Comparison of ENCODE assay signal across 8 cellular contexts in genomic region chr15:50003786-50004334, GRCh38.
A peak's percentile ranks its signal among the peaks of the same experiment; 100 is the strongest.
DNase-seq lines count a peak whose midpoint lies in the region; ATAC-seq and TF ChIP-seq lines count a peak whose summit lies in the region.

No MANE protein-coding gene starts in this region.

- peaks cover 6% of the 10 kb centered on the region for H3K9me3 ChIP-seq in endodermal cell (ENCODE audit: control insufficient read depth, low read length)

- peak; percentile 100 for ATAC-seq in GM19372 (IDR thresholded peaks at IDR 0.05; ENCODE audit: low read depth, unreplicated experiment)
- ATAC-seq in HG03457 (IDR thresholded peaks at IDR 0.05; ENCODE audit: unreplicated experiment) = peak; percentile 98

- H3K4me1 Mint-ChIP-seq in activated CD4-positive, alpha-beta memory T cell treated with anti-CD3 and anti-CD28 coated beads, Interleukin-2, amount 10 ng/mL, durations not matched to agents 7 days and 5 days = peaks cover 17% of the 10 kb centered on the region
- peaks cover 11% of the 10 kb centered on the region for H3K4me1 Mint-ChIP-seq in endodermal cell

- H3K36me3 ChIP-seq in endodermal cell (ENCODE audit: control insufficient read depth, insufficient read depth, low read length) = no peaks in the 10 kb centered on the region

- peak overlapping the region; percentile 67 for H3K27ac Mint-ChIP-seq in activated CD4-positive, alpha-beta memory T cell treated with anti-CD3 and anti-CD28 coated beads, Interleukin-2, amount 10 ng/mL, durations not matched to agents 7 days and 5 days
- peak overlapping the region; percentile 38 for H3K27ac Mint-ChIP-seq in endodermal cell

- no peaks in the 10 kb centered on the region for H3K9me3 Mint-ChIP-seq in activated CD4-positive, alpha-beta memory T cell treated with anti-CD3 and anti-CD28 coated beads, Interleukin-2, amount 10 ng/mL, durations not matched to agents 7 days and 5 days
- peaks cover 4% of the 10 kb centered on the region for H3K9me3 Mint-ChIP-seq in endodermal cell

- H3K4me3 Mint-ChIP-seq in activated CD4-positive, alpha-beta memory T cell treated with anti-CD3 and anti-CD28 coated beads, Interleukin-2, amount 10 ng/mL, durations not matched to agents 7 days and 5 days = no peak overlapping the region
- no peak overlapping the region for H3K4me3 Mint-ChIP-seq in endodermal cell

- POLR2A ChIA-PET in activated CD4-positive, alpha-beta memory T cell treated with anti-CD3 and anti-CD28 coated beads, Interleukin-2, amount 10 ng/mL, durations not matched to agents 7 days and 5 days (lab: Charles Lee) = interaction anchor here (1.1 to 1.6 kb wide), 3 partner anchors 103 to 848 kb away, joined by 3 to 5 read pairs (median 3); no protein-coding TSS in a partner anchor

- TF ChIP-seq CTCF in C4-2B (conservative IDR thresholded peaks at IDR 0.05) (peak; percentile 93), endodermal cell (conservative IDR thresholded peaks at IDR 0.05) (peak; percentile 95)

- WGBS in endodermal cell (ENCODE audit: insufficient coverage in 1 of 2, insufficient read length in 1 of 2), 2 experiments = 0 to 12% methylated on average over 3 to 13 of the region's 13 CpGs

- CTCF ChIA-PET in activated CD4-positive, alpha-beta memory T cell treated with anti-CD3 and anti-CD28 coated beads, Interleukin-2, amount 10 ng/mL, durations not matched to agents 7 days and 5 days (lab: Charles Lee) = interaction anchor here (0.6 to 3.1 kb wide), 28 partner anchors 12 to 1350 kb away, joined by 3 to 20 read pairs (median 4); no protein-coding TSS in a partner anchor

- no peaks in the 10 kb centered on the region for H3K27me3 Mint-ChIP-seq in activated CD4-positive, alpha-beta memory T cell treated with anti-CD3 and anti-CD28 coated beads, Interleukin-2, amount 10 ng/mL, durations not matched to agents 7 days and 5 days
- peaks cover 4% of the 10 kb centered on the region for H3K27me3 Mint-ChIP-seq in endodermal cell (ENCODE audit: insufficient read depth)

- peaks cover 21% of the 10 kb centered on the region for H3K36me3 Mint-ChIP-seq in activated CD4-positive, alpha-beta memory T cell treated with anti-CD3 and anti-CD28 coated beads, Interleukin-2, amount 10 ng/mL, durations not matched to agents 7 days and 5 days (ENCODE audit: low read depth)
- no peaks in the 10 kb centered on the region for H3K36me3 Mint-ChIP-seq in endodermal cell (ENCODE audit: low read depth)

- H3K9ac ChIP-seq in endodermal cell (ENCODE audit: extremely low read depth, low read length, poor library complexity, severe bottlenecking) = no peak overlapping the region

- no peak overlapping the region for H3K4me3 ChIP-seq in endodermal cell (ENCODE audit: low read length)

- DNase-seq in NCI-H526 treated with DMSO at 0.1 percent for 48 hours (lab: John Stamatoyannopoulos, UW) (peak; percentile 77), endodermal cell (peak; percentile 97), mesenteric fat pad (ENCODE audit: low spot score) (peak; percentile 90)
- DNase-seq in activated CD4-positive, alpha-beta memory T cell treated with anti-CD3 and anti-CD28 coated beads, Interleukin-2, amount 10 ng/mL, durations not matched to agents 7 days and 5 days = peak; percentile 85
- peak; percentile 42 to 49 for DNase-seq in stimulated activated CD8-positive, alpha-beta memory T cell treated with anti-CD3 and anti-CD28 coated beads, Interleukin-2, amount 100 ng/mL, for 48 hours (ENCODE audit: low read depth in 2 of 2)

- H3K27ac ChIP-seq in C4-2B = no peak overlapping the region
- peak overlapping the region; percentile 80 for H3K27ac ChIP-seq in endodermal cell (ENCODE audit: low read depth, low read length)

- H3K4me1 ChIP-seq in endodermal cell (ENCODE audit: control insufficient read depth, insufficient read depth, low read length) = no peaks in the 10 kb centered on the region

- H3K27me3 ChIP-seq in endodermal cell (ENCODE audit: control insufficient read depth, insufficient read depth, low read length, poor library complexity, severe bottlenecking) = no peaks in the 10 kb centered on the region

Comparison
In these comparisons a context has a peak if more than half of its experiments do, and no peak if none do; other contexts are left out.
1. DNase-seq: peak in every context shown above with its lines; median percentile 97 in endodermal cell; 90 in mesenteric fat pad; 85 in activated CD4-positive, alpha-beta memory T cell treated with anti-CD3 and anti-CD28 coated beads, Interleukin-2, amount 10 ng/mL, durations not matched to agents 7 days and 5 days; 77 in NCI-H526 treated with DMSO at 0.1 percent for 48 hours; 46 in stimulated activated CD8-positive, alpha-beta memory T cell treated with anti-CD3 and anti-CD28 coated beads, Interleukin-2, amount 100 ng/mL, for 48 hours.